20 cellular contexts compared by ENCODE assay signal in genomic region chr4:107318078-107318477, GRCh38.
"Had no signal": no experiment of that assay in that cellular context is flagged by ENCODE, and none has a peak within 500 bp of the region (broad histone marks: within the 10 kb centered on the region; RNA-seq: fewer than 3 reads in every experiment).

No MANE protein-coding gene starts in this region.

- H3K36me3 Mint-ChIP-seq: naive thymus-derived CD4-positive, alpha-beta T cell had no signal

- H3K9me3 ChIP-seq: adrenal gland, body of pancreas, mucosa of descending colon, pancreas, sigmoid colon, transverse colon, vagina had no signal

- H3K4me1 Mint-ChIP-seq: naive thymus-derived CD4-positive, alpha-beta T cell had no signal

- H3K27ac Mint-ChIP-seq: activated T-helper 2 cell treated with anti-CD3 and anti-CD28 coated beads, Interferon-gamma antibody, Interleukin-2, Interleukin-4, amounts not matched to agents 10 μg/mL and 5 μg/mL and 100 μg/mL, durations not matched to agents 14 hours and 24 hours and 36 hours; effector memory CD8-positive, alpha-beta T cell; naive thymus-derived CD4-positive, alpha-beta T cell had no signal

- H3K9me3 Mint-ChIP-seq: activated T-helper 2 cell treated with anti-CD3 and anti-CD28 coated beads, Interferon-gamma antibody, Interleukin-2, Interleukin-4, amounts not matched to agents 10 μg/mL and 5 μg/mL and 100 μg/mL, durations not matched to agents 14 hours and 24 hours and 36 hours; effector memory CD8-positive, alpha-beta T cell had no signal

- H3K27me3 ChIP-seq: adrenal gland, body of pancreas, hepatocyte, pancreas, sigmoid colon, transverse colon, vagina had no signal

- DNase-seq: activated CD4-positive, alpha-beta T cell treated with anti-CD3 and anti-CD28 coated beads for 1 hour; activated CD4-positive, alpha-beta T cell treated with anti-CD3 and anti-CD28 coated beads, Interleukin-2, amount 50 U/mL, for 48 hours; activated naive CD4-positive, alpha-beta T cell treated with anti-CD3 and anti-CD28 coated beads, Interleukin-2, amount 50 U/mL, for 16 hours; adrenal gland; body of pancreas; dermis blood vessel endothelial cell; effector memory CD8-positive, alpha-beta T cell; left ventricle myocardium inferior; mucosa of descending colon; naive thymus-derived CD4-positive, alpha-beta T cell; pancreas; sigmoid colon; stimulated activated CD4-positive, alpha-beta T cell treated with anti-CD3 and anti-CD28 coated beads, Interleukin-4, amount 100 ng/mL, for 1 hour; stimulated activated naive CD4-positive, alpha-beta T cell treated with Interleukin-2 at 50 U/mL for 16 hours; T-helper 1 cell; T1000; transverse colon had no signal

- H3K4me1 ChIP-seq: adrenal gland, body of pancreas, left ventricle myocardium inferior, pancreas, sigmoid colon, transverse colon, vagina had no signal

- H3K4me3 ChIP-seq: adrenal gland, body of pancreas, hepatocyte, left ventricle myocardium inferior, mucosa of descending colon, pancreas, sigmoid colon, transverse colon, vagina had no signal

- H3K36me3 ChIP-seq: adrenal gland, left ventricle myocardium inferior, pancreas, sigmoid colon, transverse colon, vagina had no signal

- ATAC-seq: body of pancreas; effector memory CD8-positive, alpha-beta T cell; mucosa of descending colon; naive thymus-derived CD4-positive, alpha-beta T cell; pancreas had no signal

- H3K27ac ChIP-seq: adrenal gland, body of pancreas, hepatocyte, left ventricle myocardium inferior, pancreas, sigmoid colon, transverse colon, vagina had no signal

- H3K4me3 Mint-ChIP-seq: effector memory CD8-positive, alpha-beta T cell; naive thymus-derived CD4-positive, alpha-beta T cell had no signal

- H3K27me3 Mint-ChIP-seq: effector memory CD8-positive, alpha-beta T cell had no signal
